Comparison of ENCODE assay signal across 8 cellular contexts in genomic region chr12:117857632-117858274, GRCh38.
A peak's percentile ranks its signal among the peaks of the same experiment; 100 is the strongest.
DNase-seq lines count a peak whose midpoint lies in the region; ATAC-seq and TF ChIP-seq lines count a peak whose summit lies in the region.

No MANE protein-coding gene starts in this region.

- H3K36me3 ChIP-seq in gastrocnemius medialis: no peaks in the 10 kb centered on the region

- H3K27me3 ChIP-seq in gastrocnemius medialis: peaks cover 0 to 3% (median 0%) of the 10 kb centered on the region in 3 donors

- H3K4me1 ChIP-seq in gastrocnemius medialis: no peaks in the 10 kb centered on the region

- no peaks in the 10 kb centered on the region for H3K9me3 ChIP-seq in gastrocnemius medialis

- intact Hi-C loops in gastrocnemius medialis (cut with DNase I; ENCODE audit: low total_unique reads): no loop called here

- TF ChIP-seq CTCF in AG09319 (IDR thresholded peaks at IDR 0.05; ENCODE audit: low read depth, low read length) (peak; percentile 64), fibroblast of the aortic adventitia (IDR thresholded peaks at IDR 0.05; ENCODE audit: insufficient read depth, low read length) (peak; percentile 71), gastrocnemius medialis (IDR thresholded peaks at IDR 0.05 in 4 of 5, conservative IDR thresholded peaks at IDR 0.05 in 1 of 5) (peak in 3 of 5 experiments; percentile 28 to 52 (median 40))

- DNase-seq in AG09319 (ENCODE audit: extremely low read depth, low read depth): no peak
- peak; percentile 6 for DNase-seq in NCI-H774 (lab: John Stamatoyannopoulos, UW)
- DNase-seq in activated CD8-positive, alpha-beta memory T cell treated with anti-CD3 and anti-CD28 coated beads, Interleukin-2, amount 50 U/mL, for 48 hours: peak; percentile 71
- peak; percentile 43 for DNase-seq in fibroblast of the aortic adventitia (ENCODE audit: low read depth)
- DNase-seq in gastrocnemius medialis: no peak
- no peak for DNase-seq in ureter (ENCODE audit: low spot score)

- no peak overlapping the region for H3K27ac ChIP-seq in gastrocnemius medialis

- H3K4me3 ChIP-seq in fibroblast of the aortic adventitia (ENCODE audit: low read depth, low read length) (no peak overlapping the region), gastrocnemius medialis (no peak overlapping the region)

- TF ChIP-seq POLR2A in gastrocnemius medialis (IDR thresholded peaks at IDR 0.05): no peak

- in situ Hi-C loops in gastrocnemius medialis (cut with MboI; ENCODE audit: low sequenced_read_pairs in 4 of 4): loop anchor here in 1 of 4 donors (10.0 kb wide), 1 partner anchor 623 kb away; no protein-coding TSS in a partner anchor

- ATAC-seq in GM18867 (IDR thresholded peaks at IDR 0.05; ENCODE audit: unreplicated experiment) (peak; percentile 45), gastrocnemius medialis (no peak), HG03571 (IDR thresholded peaks at IDR 0.05; ENCODE audit: unreplicated experiment) (no peak)

Comparison
In these comparisons a context has a peak if more than half of its experiments do, and no peak if none do; other contexts are left out.
1. DNase-seq: peak in NCI-H774 (single experiment), activated CD8-positive, alpha-beta memory T cell treated with anti-CD3 and anti-CD28 coated beads, Interleukin-2, amount 50 U/mL, for 48 hours (single experiment) and fibroblast of the aortic adventitia (single experiment); none in AG09319 (single experiment), gastrocnemius medialis (0 of 2) and ureter (single experiment).
2. Peak in every context shown above with its lines, with median percentiles within 50 percentile points of each other: CTCF ChIP-seq.